In the genomic region with DNA sequence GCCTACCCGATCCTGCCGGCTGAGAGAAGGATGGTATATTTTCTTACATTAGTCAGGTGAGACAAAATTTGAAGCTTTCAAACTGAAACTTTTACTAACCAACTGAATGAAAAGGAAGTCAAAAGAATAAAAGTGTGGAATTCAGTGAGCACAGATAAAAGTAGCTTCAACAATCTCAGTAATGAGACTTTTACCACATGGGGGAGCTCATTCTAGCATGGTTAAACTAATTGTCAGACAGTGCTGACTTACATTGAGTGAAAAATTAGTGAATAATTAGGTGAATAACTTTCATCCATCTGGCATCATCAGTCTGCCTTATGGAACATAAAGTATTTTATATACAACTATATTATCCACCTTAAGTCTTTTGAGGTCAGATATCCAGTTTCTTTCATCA, we compare ENCODE assay signal across 1 cellular context.
TF ChIP-seq lines count a peak whose summit lies in the region.

No MANE protein-coding gene starts in this region.

TF ChIP-seq in GM12878, 131 proteins besides CTCF, POLR2A, EP300 and RAD21:
- TF ChIP-seq RCOR1 (conservative IDR thresholded peaks at IDR 0.05; ENCODE audit: low read depth, low read length) (no peak), TBL1XR1 (IDR thresholded peaks at IDR 0.05; ENCODE audit: low read depth, low read length) (no peak), SRF (IDR thresholded peaks at IDR 0.05; ENCODE audit: low read depth in 2 of 2, low read length in 2 of 2) (no peak), SMC3 (IDR thresholded peaks at IDR 0.05; ENCODE audit: borderline replicate concordance, low read length) (peak; percentile 47; the same call in 1 of the 2 replicates), ZNF622 (IDR thresholded peaks at IDR 0.05) (no peak)
- TF ChIP-seq, protein P1, sequence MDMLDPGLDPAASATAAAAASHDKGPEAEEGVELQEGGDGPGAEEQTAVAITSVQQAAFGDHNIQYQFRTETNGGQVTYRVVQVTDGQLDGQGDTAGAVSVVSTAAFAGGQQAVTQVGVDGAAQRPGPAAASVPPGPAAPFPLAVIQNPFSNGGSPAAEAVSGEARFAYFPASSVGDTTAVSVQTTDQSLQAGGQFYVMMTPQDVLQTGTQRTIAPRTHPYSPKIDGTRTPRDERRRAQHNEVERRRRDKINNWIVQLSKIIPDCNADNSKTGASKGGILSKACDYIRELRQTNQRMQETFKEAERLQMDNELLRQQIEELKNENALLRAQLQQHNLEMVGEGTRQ (IDR thresholded peaks at IDR 0.05; ENCODE audit: borderline replicate concordance, low read depth, low read length), result no peak
